26 cellular contexts compared by ENCODE assay signal in genomic region chr1:225253784-225254183, GRCh38.
A peak's percentile ranks its signal among the peaks of the same experiment; 100 is the strongest.
DNase-seq lines count a peak whose midpoint lies in the region; ATAC-seq and TF ChIP-seq lines count a peak whose summit lies in the region.
"Had no signal": no experiment of that assay in that cellular context is flagged by ENCODE, and none has a peak within 500 bp of the region (broad histone marks: within the 10 kb centered on the region; RNA-seq: fewer than 3 reads in every experiment).

No MANE protein-coding gene starts in this region.

- no peaks in the 10 kb centered on the region for H3K4me1 Mint-ChIP-seq in CD4-positive, alpha-beta memory T cell
- H3K4me1 Mint-ChIP-seq: activated CD4-positive, alpha-beta T cell treated with anti-CD3 and anti-CD28 coated beads, Interleukin-2, amount 10 ng/mL, durations not matched to agents 24 days and 14 days; H9; nephron had no signal

- POLR2A ChIA-PET in BJ (lab: Charles Lee) = no interaction called here
- POLR2A ChIA-PET in CD4-positive, alpha-beta memory T cell (lab: Charles Lee; ENCODE audit: partially characterized antibody) = no interaction called here

- H3K4me3 Mint-ChIP-seq in CD4-positive, alpha-beta memory T cell = no peak overlapping the region
- H3K4me3 Mint-ChIP-seq: activated CD4-positive, alpha-beta T cell treated with anti-CD3 and anti-CD28 coated beads, Interleukin-2, amount 10 ng/mL, durations not matched to agents 24 days and 14 days; activated naive CD8-positive, alpha-beta T cell treated with anti-CD3 and anti-CD28 coated beads, Interleukin-2, amount 50 U/mL, for 24 hours; CD8-positive, alpha-beta T cell; H9; nephron; stimulated activated memory B cell treated with anti-CD40 and anti-IgM and Interleukin-4, amounts not matched to agents 10 μg/mL and 1 μg/mL and 100 μg/mL, for 72 hours; T-helper 1 cell treated with Interleukin-12 subunit alpha and Interleukin-12 subunit beta and Interleukin-4 antibody, amounts not matched to agents 30 μg/mL and 1 μg/mL, for 36 hours had no signal

- CTCF ChIA-PET in BJ (lab: Yijun Ruan, JAX) = no interaction called here
- CTCF ChIA-PET in CD4-positive, alpha-beta memory T cell (lab: Charles Lee; ENCODE audit: partially characterized antibody) = no interaction called here

- H3K4me1 ChIP-seq in CD4-positive, alpha-beta memory T cell (ENCODE audit: insufficient read depth, low read length) = no peaks in the 10 kb centered on the region
- H3K4me1 ChIP-seq: left lung, testis had no signal

- intact Hi-C loops in CD4-positive, alpha-beta memory T cell (cut with micrococcal nuclease) = no loop called here

- no peak overlapping the region for H3K27ac Mint-ChIP-seq in CD4-positive, alpha-beta memory T cell
- H3K27ac Mint-ChIP-seq: activated CD4-positive, alpha-beta T cell treated with anti-CD3 and anti-CD28 coated beads, Interleukin-2, amount 10 ng/mL, durations not matched to agents 24 days and 14 days; activated naive CD8-positive, alpha-beta T cell treated with anti-CD3 and anti-CD28 coated beads, Interleukin-2, amount 50 U/mL, for 24 hours; CD8-positive, alpha-beta T cell; H9; nephron; stimulated activated memory B cell treated with anti-CD40 and anti-IgM and Interleukin-4, amounts not matched to agents 10 μg/mL and 1 μg/mL and 100 μg/mL, for 72 hours; T-helper 1 cell treated with Interleukin-12 subunit alpha and Interleukin-12 subunit beta and Interleukin-4 antibody, amounts not matched to agents 30 μg/mL and 1 μg/mL, for 36 hours had no signal

- no peak for TF ChIP-seq CTCF in BJ (IDR thresholded peaks at IDR 0.05; ENCODE audit: insufficient read depth, low read depth, low read length)
- TF ChIP-seq CTCF in coronary artery (IDR thresholded peaks at IDR 0.05) = no peak

- H3K27me3 ChIP-seq in BJ (ENCODE audit: control insufficient read depth, insufficient read depth, low read length) = no peaks in the 10 kb centered on the region
- H3K27me3 ChIP-seq in CD4-positive, alpha-beta memory T cell (ENCODE audit: insufficient read depth, low read length) = no peaks in the 10 kb centered on the region
- H3K27me3 ChIP-seq: cardiac muscle cell, left lung, testis had no signal

- peaks cover 14 to 16% of the 10 kb centered on the region in 2 donors for H3K27me3 Mint-ChIP-seq in CD4-positive, alpha-beta memory T cell
- H3K27me3 Mint-ChIP-seq: activated naive CD8-positive, alpha-beta T cell treated with anti-CD3 and anti-CD28 coated beads, Interleukin-2, amount 50 U/mL, for 24 hours had no signal

- DNase-seq in BJ (ENCODE audit: low read depth) (peak; percentile 7), HS-5 (ENCODE audit: low read depth) (peak; percentile 68), amniotic epithelial cell (ENCODE audit: low read depth) (peak; percentile 81), iris pigment epithelial cell (ENCODE audit: low read depth) (peak; percentile 13), NCI-H82 (lab: John Stamatoyannopoulos, UW) (no peak), coronary artery (ENCODE audit: low spot score) (no peak)
- DNase-seq in CD4-positive, alpha-beta memory T cell = no peak
- DNase-seq: activated CD4-positive, alpha-beta T cell treated with anti-CD3 and anti-CD28 coated beads, Interleukin-2, amount 10 ng/mL, durations not matched to agents 24 days and 14 days; activated naive CD8-positive, alpha-beta T cell treated with anti-CD3 and anti-CD28 coated beads, Interleukin-2, amount 50 U/mL, for 24 hours; CD8-positive, alpha-beta T cell; dermis blood vessel endothelial cell; DMS53; H9; left lung; midbrain; NCI-H1417 treated with DMSO at 0.1 percent for 48 hours; NCI-H526; SIG-M5; stimulated activated CD4-positive, alpha-beta T cell treated with anti-CD3 and anti-CD28 coated beads, Interleukin-1b, Interleukin-23, amount 100 ng/mL, for 48 hours; testis had no signal

- H3K36me3 Mint-ChIP-seq in CD4-positive, alpha-beta memory T cell = no peaks in the 10 kb centered on the region
- H3K36me3 Mint-ChIP-seq: CD8-positive, alpha-beta T cell; stimulated activated memory B cell treated with anti-CD40 and anti-IgM and Interleukin-4, amounts not matched to agents 10 μg/mL and 1 μg/mL and 100 μg/mL, for 72 hours had no signal

- no peak for ATAC-seq in HG03108 (IDR thresholded peaks at IDR 0.05; ENCODE audit: unreplicated experiment)
- ATAC-seq: activated naive CD8-positive, alpha-beta T cell treated with anti-CD3 and anti-CD28 coated beads, Interleukin-2, amount 50 U/mL, for 24 hours; CD8-positive, alpha-beta T cell; HepG2; left lung; stimulated activated memory B cell treated with anti-CD40 and anti-IgM and Interleukin-4, amounts not matched to agents 10 μg/mL and 1 μg/mL and 100 μg/mL, for 72 hours had no signal

- H3K9me3 ChIP-seq in CD4-positive, alpha-beta memory T cell (ENCODE audit: control insufficient read depth in 1 of 2, low read length in 2 of 2) = no peaks in the 10 kb centered on the region
- H3K9me3 ChIP-seq: left lung, testis had no signal

- no peak overlapping the region for H3K27ac ChIP-seq in coronary artery
- no peak overlapping the region for H3K27ac ChIP-seq in CD4-positive, alpha-beta memory T cell (ENCODE audit: low read depth, low read length)
- H3K27ac ChIP-seq: cardiac muscle cell, left lung, testis had no signal

- no peaks in the 10 kb centered on the region for H3K9me3 Mint-ChIP-seq in CD4-positive, alpha-beta memory T cell
- H3K9me3 Mint-ChIP-seq: activated CD4-positive, alpha-beta T cell treated with anti-CD3 and anti-CD28 coated beads, Interleukin-2, amount 10 ng/mL, durations not matched to agents 24 days and 14 days; activated naive CD8-positive, alpha-beta T cell treated with anti-CD3 and anti-CD28 coated beads, Interleukin-2, amount 50 U/mL, for 24 hours; CD8-positive, alpha-beta T cell; T-helper 1 cell treated with Interleukin-12 subunit alpha and Interleukin-12 subunit beta and Interleukin-4 antibody, amounts not matched to agents 30 μg/mL and 1 μg/mL, for 36 hours had no signal

- no peaks in the 10 kb centered on the region for H3K36me3 ChIP-seq in BJ (ENCODE audit: control insufficient read depth, insufficient read depth, low read length)
- no peaks in the 10 kb centered on the region for H3K36me3 ChIP-seq in CD4-positive, alpha-beta memory T cell (ENCODE audit: insufficient read depth, low read length)
- H3K36me3 ChIP-seq: cardiac muscle cell, left lung had no signal

- H3K4me3 ChIP-seq in BJ (ENCODE audit: low read depth, low read length) (no peak overlapping the region), coronary artery (no peak overlapping the region)
- H3K4me3 ChIP-seq in CD4-positive, alpha-beta memory T cell (ENCODE audit: low read length in 2 of 2) = no peak overlapping the region
- H3K4me3 ChIP-seq: cardiac muscle cell, left lung, testis had no signal

Comparison
In these comparisons a context has a peak if more than half of its experiments do, and no peak if none do; other contexts are left out.
1. DNase-seq: peak in BJ (single experiment), HS-5 (single experiment), amniotic epithelial cell (single experiment) and iris pigment epithelial cell (single experiment); none in NCI-H82 (single experiment), coronary artery (single experiment) and CD4-positive, alpha-beta memory T cell (0 of 5).